In the genomic region with DNA sequence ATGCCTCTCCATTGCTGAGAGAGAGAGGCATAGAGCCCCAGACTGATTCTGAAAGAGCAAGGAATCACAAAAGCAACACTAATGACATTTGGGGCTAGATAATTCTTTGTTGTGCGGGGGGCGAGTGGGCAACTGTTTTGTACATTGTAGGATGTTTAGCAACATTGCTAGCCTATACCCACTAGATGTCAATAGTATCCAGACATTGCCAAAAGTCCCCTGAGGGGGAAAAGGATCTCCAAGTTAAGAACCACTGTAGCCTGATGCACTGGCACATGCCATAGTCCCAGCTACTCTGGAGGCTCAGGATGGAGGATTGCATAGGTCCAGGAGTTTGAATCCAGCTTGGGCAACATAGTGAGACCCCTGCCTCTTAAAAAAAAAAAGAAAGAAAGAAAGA, we compare ENCODE assay signal across 20 cellular contexts. TPM values are rescaled to one million over a fixed set of nuclear protein-coding genes. Genes with fewer than 3 reads are reported as not detected.
DNase-seq lines count a peak whose midpoint lies in the region; ATAC-seq and TF ChIP-seq lines count a peak whose summit lies in the region.
"Had no signal": no experiment of that assay in that cellular context is flagged by ENCODE, and none has a peak within 500 bp of the region (broad histone marks: within the 10 kb centered on the region; RNA-seq: fewer than 3 reads in every experiment).

No MANE protein-coding gene starts in this region.

- H3K27ac ChIP-seq in PC-3 (ENCODE audit: low read length) = no peak overlapping the region
- no peak overlapping the region for H3K27ac ChIP-seq in brain microvascular endothelial cell
- H3K27ac ChIP-seq in right cardiac atrium (ENCODE audit: low read length) = no peak overlapping the region
- H3K27ac ChIP-seq: gastroesophageal sphincter, ovary, sigmoid colon, tibial artery had no signal

- H3K27me3 ChIP-seq in BE2C = no peaks in the 10 kb centered on the region
- H3K27me3 ChIP-seq in PC-3 (ENCODE audit: low read length) = no peaks in the 10 kb centered on the region
- H3K27me3 ChIP-seq in brain microvascular endothelial cell (replicated peaks) = no peaks in the 10 kb centered on the region
- H3K27me3 ChIP-seq in right cardiac atrium (ENCODE audit: control insufficient read depth, insufficient read depth) = no peaks in the 10 kb centered on the region
- H3K27me3 ChIP-seq: gastroesophageal sphincter, ovary, sigmoid colon, tibial artery had no signal

- H3K4me1 ChIP-seq in BE2C (peaks cover 5% of the 10 kb centered on the region; the same call in 1 of the 2 replicates), PC-3 (ENCODE audit: insufficient read depth, low read length) (no peaks in the 10 kb centered on the region), right cardiac atrium (ENCODE audit: control insufficient read depth, insufficient read depth, low read length) (no peaks in the 10 kb centered on the region)
- H3K4me1 ChIP-seq: gastroesophageal sphincter, sigmoid colon, tibial artery had no signal

- H3K4me3 ChIP-seq in BE2C (ENCODE audit: low read depth, low read length) = no peak overlapping the region
- H3K4me3 ChIP-seq in PC-3 (ENCODE audit: low read length) = no peak overlapping the region
- H3K4me3 ChIP-seq in brain microvascular endothelial cell (ENCODE audit: low read depth, low read length) = no peak overlapping the region
- H3K4me3 ChIP-seq in right cardiac atrium (ENCODE audit: low read length) = no peak overlapping the region
- H3K4me3 ChIP-seq: gastroesophageal sphincter, ovary, sigmoid colon, tibial artery had no signal

- H3K4me1 Mint-ChIP-seq in activated T-helper 1 cell treated with anti-CD3 and anti-CD28 coated beads, Interleukin-12 subunit alpha, Interleukin-12 subunit beta, Interleukin-2, Interleukin-4 antibody, amounts not matched to agents 30 ng/mL and 10 ng/mL and 1 ng/mL, durations not matched to agents 14 hours and 24 hours and 36 hours (ENCODE audit: low read depth) = no peaks in the 10 kb centered on the region
- H3K4me1 Mint-ChIP-seq: activated CD8-positive, alpha-beta memory T cell treated with anti-CD3 and anti-CD28 coated beads, Interleukin-2, amount 10 ng/mL, durations not matched to agents 7 days and 5 days; activated naive CD8-positive, alpha-beta T cell treated with anti-CD3 and anti-CD28 coated beads, Interleukin-2, amount 50 U/mL, for 24 hours; stimulated activated memory B cell treated with anti-CD40 and anti-IgM and Interleukin-4, amounts not matched to agents 10 μg/mL and 1 μg/mL and 100 μg/mL, for 72 hours had no signal

- BruUV-seq in PC-3 (replicated peaks; lab: Mats Ljungman, UMichigan) = no TSS peak

- WGBS in right cardiac atrium = 85% methylated on average over 2 of the region's 2 CpGs

- POLR2A ChIA-PET in PC-3 (lab: Charles Lee; ENCODE audit: unreplicated experiment) = no interaction called here

- no peak overlapping the region for H3K4me3 Mint-ChIP-seq in activated T-helper 1 cell treated with anti-CD3 and anti-CD28 coated beads, Interleukin-12 subunit alpha, Interleukin-12 subunit beta, Interleukin-2, Interleukin-4 antibody, amounts not matched to agents 30 ng/mL and 10 ng/mL and 1 ng/mL, durations not matched to agents 14 hours and 24 hours and 36 hours
- H3K4me3 Mint-ChIP-seq: activated CD8-positive, alpha-beta memory T cell treated with anti-CD3 and anti-CD28 coated beads, Interleukin-2, amount 10 ng/mL, durations not matched to agents 7 days and 5 days; activated naive CD8-positive, alpha-beta T cell treated with anti-CD3 and anti-CD28 coated beads, Interleukin-2, amount 50 U/mL, for 24 hours; stimulated activated memory B cell treated with anti-CD40 and anti-IgM and Interleukin-4, amounts not matched to agents 10 μg/mL and 1 μg/mL and 100 μg/mL, for 72 hours had no signal

- in situ Hi-C loops in brain microvascular endothelial cell (cut with HindIII; ENCODE audit: low pct_ligation_motif_present, low sequenced_read_pairs) = no loop called here

- no peak overlapping the region for H3K27ac Mint-ChIP-seq in activated T-helper 1 cell treated with anti-CD3 and anti-CD28 coated beads, Interleukin-12 subunit alpha, Interleukin-12 subunit beta, Interleukin-2, Interleukin-4 antibody, amounts not matched to agents 30 ng/mL and 10 ng/mL and 1 ng/mL, durations not matched to agents 14 hours and 24 hours and 36 hours
- H3K27ac Mint-ChIP-seq: activated CD8-positive, alpha-beta memory T cell treated with anti-CD3 and anti-CD28 coated beads, Interleukin-2, amount 10 ng/mL, durations not matched to agents 7 days and 5 days; activated naive CD8-positive, alpha-beta T cell treated with anti-CD3 and anti-CD28 coated beads, Interleukin-2, amount 50 U/mL, for 24 hours; stimulated activated memory B cell treated with anti-CD40 and anti-IgM and Interleukin-4, amounts not matched to agents 10 μg/mL and 1 μg/mL and 100 μg/mL, for 72 hours had no signal

- no peaks in the 10 kb centered on the region for H3K9me2 ChIP-seq in PC-3 (replicated peaks; ENCODE audit: low read length)

- no peaks in the 10 kb centered on the region for H4K20me1 ChIP-seq in PC-3 (ENCODE audit: low read length)

- H2AFZ ChIP-seq in PC-3 (ENCODE audit: low read length) = no peak overlapping the region

- ATAC-seq in PC-3 = no peak; the same call in 1 of the 2 replicates
- no peak for ATAC-seq in right cardiac atrium
- ATAC-seq: activated CD8-positive, alpha-beta memory T cell treated with anti-CD3 and anti-CD28 coated beads, Interleukin-2, amount 10 ng/mL, durations not matched to agents 7 days and 5 days; activated naive CD8-positive, alpha-beta T cell treated with anti-CD3 and anti-CD28 coated beads, Interleukin-2, amount 50 U/mL, for 24 hours; gastroesophageal sphincter; stimulated activated memory B cell treated with anti-CD40 and anti-IgM and Interleukin-4, amounts not matched to agents 10 μg/mL and 1 μg/mL and 100 μg/mL, for 72 hours had no signal

- H3K4me2 ChIP-seq in PC-3 (ENCODE audit: low read length) = no peak overlapping the region

- no peaks in the 10 kb centered on the region for H3K9me3 ChIP-seq in BE2C
- H3K9me3 ChIP-seq in PC-3 (ENCODE audit: low read length) = no peaks in the 10 kb centered on the region
- H3K9me3 ChIP-seq in right cardiac atrium (ENCODE audit: control insufficient read depth, low read length) = no peaks in the 10 kb centered on the region
- H3K9me3 ChIP-seq: gastroesophageal sphincter, ovary, sigmoid colon, tibial artery had no signal

- CTCF ChIA-PET in PC-3 (lab: Charles Lee) = no interaction called here

- intact Hi-C loops in PC-3 (cut with micrococcal nuclease) (loop anchor here (10.0 kb wide), 1 partner anchor 239 kb away; no protein-coding TSS in a partner anchor), right cardiac atrium (cut with DNase I) (no loop called here)
- intact Hi-C loops in activated T-helper 1 cell treated with anti-CD3 and anti-CD28 coated beads, Interleukin-12 subunit alpha, Interleukin-12 subunit beta, Interleukin-2, Interleukin-4 antibody, amounts not matched to agents 30 ng/mL and 10 ng/mL and 1 ng/mL, durations not matched to agents 14 hours and 24 hours and 36 hours (cut with micrococcal nuclease) = no loop called here

- no peak overlapping the region for H3K9ac ChIP-seq in PC-3 (ENCODE audit: low read length)

- H3K9me3 Mint-ChIP-seq in activated T-helper 1 cell treated with anti-CD3 and anti-CD28 coated beads, Interleukin-12 subunit alpha, Interleukin-12 subunit beta, Interleukin-2, Interleukin-4 antibody, amounts not matched to agents 30 ng/mL and 10 ng/mL and 1 ng/mL, durations not matched to agents 14 hours and 24 hours and 36 hours = no peaks in the 10 kb centered on the region
- H3K9me3 Mint-ChIP-seq: activated naive CD8-positive, alpha-beta T cell treated with anti-CD3 and anti-CD28 coated beads, Interleukin-2, amount 50 U/mL, for 24 hours; stimulated activated memory B cell treated with anti-CD40 and anti-IgM and Interleukin-4, amounts not matched to agents 10 μg/mL and 1 μg/mL and 100 μg/mL, for 72 hours had no signal

- no peaks in the 10 kb centered on the region for H3K79me2 ChIP-seq in PC-3 (ENCODE audit: low read length)

- peak; percentile 18; the same call in 1 of the 2 replicates for TF ChIP-seq CTCF in BE2C (IDR thresholded peaks at IDR 0.05; ENCODE audit: low read depth, low read length)
- TF ChIP-seq CTCF in GM12873 (IDR thresholded peaks at IDR 0.05; ENCODE audit: insufficient read depth, low read depth, low read length, missing control alignments) = peak; percentile 22
- TF ChIP-seq CTCF in PC-3 (conservative IDR thresholded peaks at IDR 0.05; ENCODE audit: low read depth, low read length) = 0 out of 2 replicates have a peak, but pooled peaks have one; percentile 18
- peak; percentile 8 for TF ChIP-seq CTCF in brain microvascular endothelial cell (IDR thresholded peaks at IDR 0.05; ENCODE audit: low read depth, low read length, missing control alignments)

- DNase-seq in BE2C = no peak
- peak; percentile 27 for DNase-seq in PC-3
- DNase-seq in brain microvascular endothelial cell = no peak
- no peak for DNase-seq in NCI-H2029 treated with DMSO at 0.1 percent for 48 hours (lab: John Stamatoyannopoulos, UW)
- no peak for DNase-seq in activated T-helper 1 cell treated with anti-CD3 and anti-CD28 coated beads, Interleukin-12 subunit alpha, Interleukin-12 subunit beta, Interleukin-2, Interleukin-4 antibody, amounts not matched to agents 30 ng/mL and 10 ng/mL and 1 ng/mL, durations not matched to agents 14 hours and 24 hours and 36 hours (ENCODE audit: low spot score)
- DNase-seq in right cardiac atrium = no peak
- DNase-seq in NCI-H187 treated with DMSO at 0.1 percent for 48 hours (lab: John Stamatoyannopoulos, UW) = no peak
- DNase-seq: activated CD4-positive, alpha-beta T cell treated with anti-CD3 and anti-CD28 coated beads for 48 hours; activated CD8-positive, alpha-beta memory T cell treated with anti-CD3 and anti-CD28 coated beads, Interleukin-2, amount 10 ng/mL, durations not matched to agents 7 days and 5 days; activated naive CD8-positive, alpha-beta T cell treated with anti-CD3 and anti-CD28 coated beads, Interleukin-2, amount 50 U/mL, for 24 hours; dermis blood vessel endothelial cell; H7; MM.1S; NCI-H2029; ovary; sigmoid colon; tibial artery had no signal

- no peaks in the 10 kb centered on the region for H3F3A ChIP-seq in PC-3 (ENCODE audit: low read length, unreplicated experiment)

- H3K27me3 Mint-ChIP-seq in activated T-helper 1 cell treated with anti-CD3 and anti-CD28 coated beads, Interleukin-12 subunit alpha, Interleukin-12 subunit beta, Interleukin-2, Interleukin-4 antibody, amounts not matched to agents 30 ng/mL and 10 ng/mL and 1 ng/mL, durations not matched to agents 14 hours and 24 hours and 36 hours (ENCODE audit: insufficient read depth) = peaks cover 14% of the 10 kb centered on the region
- H3K27me3 Mint-ChIP-seq: activated naive CD8-positive, alpha-beta T cell treated with anti-CD3 and anti-CD28 coated beads, Interleukin-2, amount 50 U/mL, for 24 hours; stimulated activated memory B cell treated with anti-CD40 and anti-IgM and Interleukin-4, amounts not matched to agents 10 μg/mL and 1 μg/mL and 100 μg/mL, for 72 hours had no signal

- no peaks in the 10 kb centered on the region for H3K36me3 Mint-ChIP-seq in activated T-helper 1 cell treated with anti-CD3 and anti-CD28 coated beads, Interleukin-12 subunit alpha, Interleukin-12 subunit beta, Interleukin-2, Interleukin-4 antibody, amounts not matched to agents 30 ng/mL and 10 ng/mL and 1 ng/mL, durations not matched to agents 14 hours and 24 hours and 36 hours (ENCODE audit: low read depth)
- H3K36me3 Mint-ChIP-seq: activated CD8-positive, alpha-beta memory T cell treated with anti-CD3 and anti-CD28 coated beads, Interleukin-2, amount 10 ng/mL, durations not matched to agents 7 days and 5 days; stimulated activated memory B cell treated with anti-CD40 and anti-IgM and Interleukin-4, amounts not matched to agents 10 μg/mL and 1 μg/mL and 100 μg/mL, for 72 hours had no signal

- H3K36me3 ChIP-seq in BE2C (no peaks in the 10 kb centered on the region), PC-3 (ENCODE audit: low read depth, low read length) (no peaks in the 10 kb centered on the region), brain microvascular endothelial cell (replicated peaks) (no peaks in the 10 kb centered on the region)
- H3K36me3 ChIP-seq: gastroesophageal sphincter, ovary, sigmoid colon, tibial artery had no signal

RNA-seq across cellular contexts. Expression of a gene that starts 22.8 kb away (rescaled TPM):
- polyA plus RNA-seq in BE2C (2012; ENCODE audit: insufficient read depth, insufficient read length, low read depth) = 16.3 TPM
- total RNA-seq in PC-3 (2014; rRNA removed) = 58.8 and 72.2 TPM in 2 replicates
- 52.4 and 54.3 TPM in 2 replicates for total RNA-seq in activated T-helper 1 cell treated with anti-CD3 and anti-CD28 coated beads, Interleukin-12 subunit alpha, Interleukin-12 subunit beta, Interleukin-2, Interleukin-4 antibody, amounts not matched to agents 30 ng/mL and 10 ng/mL and 1 ng/mL, durations not matched to agents 14 hours and 24 hours and 36 hours
- total RNA-seq in right cardiac atrium = 10 to 100 TPM; 49.8 to 63.7 (median 53.7) TPM
- polyA plus RNA-seq in right cardiac atrium = 23.9 TPM
